8 cellular contexts compared by ENCODE assay signal in the genomic region with DNA sequence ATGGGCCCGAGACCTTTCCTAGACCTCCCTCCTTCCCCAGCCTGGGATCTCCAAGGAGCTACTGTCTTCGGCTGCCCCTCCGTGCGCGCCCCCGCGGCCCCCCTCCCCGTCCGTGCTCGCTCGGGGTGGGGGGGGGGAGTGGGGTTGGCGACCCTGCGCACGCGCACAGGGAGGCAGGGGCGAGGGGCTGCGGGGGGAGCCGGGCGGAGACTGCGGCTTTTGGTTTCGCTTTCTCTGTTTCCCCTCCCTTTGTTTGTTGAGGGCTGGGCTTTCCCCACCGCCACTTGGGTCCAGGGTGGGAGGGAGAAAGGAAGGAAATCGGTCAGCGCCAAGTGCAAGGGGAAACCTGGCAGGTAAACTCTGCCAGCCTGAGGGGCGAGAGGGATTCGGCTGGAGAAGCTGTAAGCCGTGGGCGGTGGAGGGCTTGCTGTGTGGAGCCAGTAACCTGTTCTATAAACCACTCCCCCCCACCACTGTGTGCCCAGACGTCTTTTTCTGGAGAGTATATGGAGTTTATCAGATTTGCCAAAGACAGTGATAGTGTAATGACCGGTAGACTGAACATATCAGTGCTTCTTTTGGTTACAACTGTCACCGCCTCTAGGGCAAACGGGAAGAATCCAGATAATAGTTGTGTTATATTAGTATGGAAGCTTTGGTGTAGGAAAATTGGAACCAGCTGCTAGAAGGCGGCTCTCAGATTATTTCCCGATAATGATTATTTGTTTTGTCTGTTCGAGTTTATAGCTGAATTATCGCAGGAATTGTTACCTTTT. TPM values are rescaled to one million over a fixed set of nuclear protein-coding genes. Genes with fewer than 3 reads are reported as not detected.
A peak's percentile ranks its signal among the peaks of the same experiment; 100 is the strongest.
DNase-seq lines count a peak whose midpoint lies in the region; ATAC-seq and TF ChIP-seq lines count a peak whose summit lies in the region.

No MANE protein-coding gene starts in this region.

- no peaks in the 10 kb centered on the region for H3K27me3 ChIP-seq in lower lobe of right lung (ENCODE audit: low read depth)

- ATAC-seq in HG03066 (IDR thresholded peaks at IDR 0.05; ENCODE audit: low read depth, unreplicated experiment) (peak; percentile 41), lower lobe of right lung (peak; percentile 83)

- TF ChIP-seq CTCF in lower lobe of right lung (IDR thresholded peaks at IDR 0.05) = no peak

- peaks cover 64% of the 10 kb centered on the region for H3K4me1 ChIP-seq in lower lobe of right lung

- peaks cover 52% of the 10 kb centered on the region for H3K36me3 ChIP-seq in lower lobe of right lung

- peak overlapping the region; percentile 99 for H3K27ac ChIP-seq in lower lobe of right lung

- peak overlapping the region; percentile 92 for H3K4me3 ChIP-seq in lower lobe of right lung

- H3K9me3 ChIP-seq in lower lobe of right lung = no peaks in the 10 kb centered on the region

- DNase-seq in NCI-H446 (lab: John Stamatoyannopoulos, UW) (peak; percentile 60 to 71), NCI-H446 treated with DMSO at 0.1 percent for 48 hours (lab: John Stamatoyannopoulos, UW) (no peak), NCI-H2227 (lab: John Stamatoyannopoulos, UW; ENCODE audit: unreplicated experiment) (peak; percentile 83), dermis microvascular lymphatic vessel endothelial cell (ENCODE audit: low read depth in 2 of 2) (peak; percentile 74 to 84), lower lobe of right lung (peak; percentile 69)
- DNase-seq in activated CD4-positive, alpha-beta T cell treated with anti-CD3 and anti-CD28 coated beads, Interleukin-2, amount 50 U/mL, for 24 hours (ENCODE audit: low read depth in 1 of 2, low spot score in 1 of 2) = peak; percentile 72 to 73
- DNase-seq in stimulated activated CD4-positive, alpha-beta T cell treated with anti-CD3 and anti-CD28 coated beads, TNF-alpha, amount 100 ng/mL, for 48 hours (ENCODE audit: low read depth in 3 of 3) = peak; percentile 47 to 54 (median 49)

- intact Hi-C loops in lower lobe of right lung (cut with DNase I) = no loop called here

RNA-seq across cellular contexts. Expression of a gene that starts 0.7 kb away (rescaled TPM):
- total RNA-seq in dermis microvascular lymphatic vessel endothelial cell (95.8 and 111 TPM in 2 replicates), lower lobe of right lung (155 TPM)

RNA-seq across cellular contexts. Expression of a gene that starts 24.3 kb away (rescaled TPM):
- total RNA-seq in dermis microvascular lymphatic vessel endothelial cell = 16.1 and 17.3 TPM in 2 replicates
- 21.2 TPM for total RNA-seq in lower lobe of right lung

RNA-seq across cellular contexts. Expression of a gene that starts 50.7 kb away (rescaled TPM):
- total RNA-seq in dermis microvascular lymphatic vessel endothelial cell (30.3 and 36.2 TPM in 2 replicates), lower lobe of right lung (20.5 TPM)
